Comparison of ENCODE assay signal across 11 cellular contexts in the genomic region with DNA sequence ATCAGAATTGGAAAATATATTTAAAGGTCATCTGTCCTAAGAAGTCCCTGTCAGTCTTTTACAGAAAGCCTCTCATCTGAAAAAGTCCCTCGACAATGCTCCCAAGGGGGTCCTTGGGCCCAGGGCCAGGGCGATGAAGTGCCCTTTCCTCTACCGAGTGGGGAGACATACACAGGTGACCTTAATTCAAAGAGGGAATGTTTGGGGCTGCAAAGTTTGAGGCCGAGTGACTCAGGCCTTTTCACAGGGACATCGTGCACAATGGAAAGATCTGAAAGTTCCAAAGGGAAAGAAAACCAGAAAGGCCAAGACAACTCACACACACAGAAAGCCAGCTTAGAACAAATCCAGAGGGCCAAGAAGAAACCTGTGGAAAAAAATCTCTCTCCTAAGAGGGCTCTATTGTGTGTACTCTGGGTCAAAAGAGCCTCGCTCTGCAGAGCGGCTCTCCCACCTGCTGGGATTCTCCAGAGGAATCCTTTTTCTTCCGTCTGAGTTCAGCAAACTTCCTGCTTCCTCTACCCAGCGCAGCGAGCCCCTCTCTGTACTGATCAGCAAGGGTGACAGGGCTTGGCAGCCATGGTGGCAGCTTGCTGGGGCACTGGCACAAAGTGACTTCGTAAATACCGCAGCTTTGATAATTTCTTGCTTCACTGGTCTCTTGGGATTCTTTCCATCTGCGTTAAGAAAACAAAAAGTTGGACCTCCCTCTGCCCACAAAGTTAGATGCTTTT.
DNase-seq lines count a peak whose midpoint lies in the region; TF ChIP-seq lines count a peak whose summit lies in the region.
"Had no signal": no experiment of that assay in that cellular context is flagged by ENCODE, and none has a peak within 500 bp of the region (broad histone marks: within the 10 kb centered on the region; RNA-seq: fewer than 3 reads in every experiment).

No MANE protein-coding gene starts in this region.

- no peak for TF ChIP-seq POLR2A in esophagus squamous epithelium (IDR thresholded peaks at IDR 0.05)

- 0 out of 2 replicates have a peak, but pooled peaks cover 4% of the 10 kb centered on the region for H3K9me3 ChIP-seq in BLaER1
- no peaks in the 10 kb centered on the region for H3K9me3 ChIP-seq in esophagus squamous epithelium

- H4K20me1 ChIP-seq in BLaER1: no peaks in the 10 kb centered on the region

- H3K4me1 ChIP-seq in BLaER1: peaks cover 31% of the 10 kb centered on the region
- peaks cover 10 to 41% (median 17%) of the 10 kb centered on the region in 3 donors for H3K4me1 ChIP-seq in esophagus squamous epithelium

- peaks cover 25% of the 10 kb centered on the region for H3K4me1 Mint-ChIP-seq in neural crest cell
- peaks cover 4% of the 10 kb centered on the region for H3K4me1 Mint-ChIP-seq in activated T-helper 1 cell treated with anti-CD3 and anti-CD28 coated beads, Interleukin-12 subunit alpha, Interleukin-12 subunit beta, Interleukin-2, Interleukin-4 antibody, amounts not matched to agents 30 ng/mL and 10 ng/mL and 1 ng/mL, durations not matched to agents 14 hours and 24 hours and 36 hours (ENCODE audit: low read depth)
- peaks cover 3% of the 10 kb centered on the region for H3K4me1 Mint-ChIP-seq in activated naive CD4-positive, alpha-beta T cell treated with anti-CD3 and anti-CD28 coated beads, Interleukin-2, amount 10 ng/mL, durations not matched to agents 7 days and 5 days

- H3K9me3 Mint-ChIP-seq in neural crest cell: peaks cover 2% of the 10 kb centered on the region
- H3K9me3 Mint-ChIP-seq in activated T-helper 1 cell treated with anti-CD3 and anti-CD28 coated beads, Interleukin-12 subunit alpha, Interleukin-12 subunit beta, Interleukin-2, Interleukin-4 antibody, amounts not matched to agents 30 ng/mL and 10 ng/mL and 1 ng/mL, durations not matched to agents 14 hours and 24 hours and 36 hours: no peaks in the 10 kb centered on the region
- no peaks in the 10 kb centered on the region for H3K9me3 Mint-ChIP-seq in activated naive CD4-positive, alpha-beta T cell treated with anti-CD3 and anti-CD28 coated beads, Interleukin-2, amount 10 ng/mL, durations not matched to agents 7 days and 5 days
- H3K9me3 Mint-ChIP-seq: HFFc6 had no signal

- H3K4me3 Mint-ChIP-seq in neural crest cell: no peak overlapping the region
- H3K4me3 Mint-ChIP-seq in activated T-helper 1 cell treated with anti-CD3 and anti-CD28 coated beads, Interleukin-12 subunit alpha, Interleukin-12 subunit beta, Interleukin-2, Interleukin-4 antibody, amounts not matched to agents 30 ng/mL and 10 ng/mL and 1 ng/mL, durations not matched to agents 14 hours and 24 hours and 36 hours: no peak overlapping the region
- no peak overlapping the region for H3K4me3 Mint-ChIP-seq in activated naive CD4-positive, alpha-beta T cell treated with anti-CD3 and anti-CD28 coated beads, Interleukin-2, amount 10 ng/mL, durations not matched to agents 7 days and 5 days
- H3K4me3 Mint-ChIP-seq: activated naive CD8-positive, alpha-beta T cell; HFFc6 had no signal

- H3K27ac ChIP-seq in BLaER1 (0 out of 2 replicates have a peak overlapping the region, but pooled peaks have one; percentile 4), esophagus squamous epithelium (peak overlapping the region; percentile 47 to 80 (median 72))

- 56 to 71% methylated on average over 9 to 13 of the region's 13 CpGs for WGBS in esophagus squamous epithelium, 2 donors

- H3K4me3 ChIP-seq in BLaER1: no peak overlapping the region
- H3K4me3 ChIP-seq in esophagus squamous epithelium: no peak overlapping the region

- H3K36me3 ChIP-seq in BLaER1 (no peaks in the 10 kb centered on the region), esophagus squamous epithelium (no peaks in the 10 kb centered on the region)

- no peaks in the 10 kb centered on the region for H3K27me3 Mint-ChIP-seq in neural crest cell (ENCODE audit: low read depth)
- H3K27me3 Mint-ChIP-seq in activated T-helper 1 cell treated with anti-CD3 and anti-CD28 coated beads, Interleukin-12 subunit alpha, Interleukin-12 subunit beta, Interleukin-2, Interleukin-4 antibody, amounts not matched to agents 30 ng/mL and 10 ng/mL and 1 ng/mL, durations not matched to agents 14 hours and 24 hours and 36 hours (ENCODE audit: insufficient read depth): peaks cover 5% of the 10 kb centered on the region
- peaks cover 14% of the 10 kb centered on the region for H3K27me3 Mint-ChIP-seq in activated naive CD4-positive, alpha-beta T cell treated with anti-CD3 and anti-CD28 coated beads, Interleukin-2, amount 10 ng/mL, durations not matched to agents 7 days and 5 days
- H3K27me3 Mint-ChIP-seq: activated naive CD8-positive, alpha-beta T cell had no signal

- intact Hi-C loops in esophagus squamous epithelium (cut with DNase I): no loop called here
- intact Hi-C loops in activated T-helper 1 cell treated with anti-CD3 and anti-CD28 coated beads, Interleukin-12 subunit alpha, Interleukin-12 subunit beta, Interleukin-2, Interleukin-4 antibody, amounts not matched to agents 30 ng/mL and 10 ng/mL and 1 ng/mL, durations not matched to agents 14 hours and 24 hours and 36 hours (cut with micrococcal nuclease): no loop called here

- peak overlapping the region; percentile 87 for H3K27ac Mint-ChIP-seq in neural crest cell (ENCODE audit: unreplicated experiment)
- no peak overlapping the region for H3K27ac Mint-ChIP-seq in activated T-helper 1 cell treated with anti-CD3 and anti-CD28 coated beads, Interleukin-12 subunit alpha, Interleukin-12 subunit beta, Interleukin-2, Interleukin-4 antibody, amounts not matched to agents 30 ng/mL and 10 ng/mL and 1 ng/mL, durations not matched to agents 14 hours and 24 hours and 36 hours
- no peak overlapping the region for H3K27ac Mint-ChIP-seq in activated naive CD4-positive, alpha-beta T cell treated with anti-CD3 and anti-CD28 coated beads, Interleukin-2, amount 10 ng/mL, durations not matched to agents 7 days and 5 days
- H3K27ac Mint-ChIP-seq: activated naive CD8-positive, alpha-beta T cell; HFFc6 had no signal

- CTCF ChIA-PET in activated naive CD4-positive, alpha-beta T cell treated with anti-CD3 and anti-CD28 coated beads, Interleukin-2, amount 10 ng/mL, durations not matched to agents 7 days and 5 days (lab: Charles Lee): no interaction called here

- no peak for TF ChIP-seq CTCF in esophagus squamous epithelium (IDR thresholded peaks at IDR 0.05)
- TF ChIP-seq CTCF in neural crest cell (conservative IDR thresholded peaks at IDR 0.05): no peak

- H3K9ac ChIP-seq in BLaER1: no peak overlapping the region

- H3K36me3 Mint-ChIP-seq in neural crest cell (ENCODE audit: low read depth): no peaks in the 10 kb centered on the region
- no peaks in the 10 kb centered on the region for H3K36me3 Mint-ChIP-seq in activated T-helper 1 cell treated with anti-CD3 and anti-CD28 coated beads, Interleukin-12 subunit alpha, Interleukin-12 subunit beta, Interleukin-2, Interleukin-4 antibody, amounts not matched to agents 30 ng/mL and 10 ng/mL and 1 ng/mL, durations not matched to agents 14 hours and 24 hours and 36 hours (ENCODE audit: low read depth)
- no peaks in the 10 kb centered on the region for H3K36me3 Mint-ChIP-seq in activated naive CD4-positive, alpha-beta T cell treated with anti-CD3 and anti-CD28 coated beads, Interleukin-2, amount 10 ng/mL, durations not matched to agents 7 days and 5 days
- H3K36me3 Mint-ChIP-seq: activated naive CD8-positive, alpha-beta T cell had no signal

- DNase-seq in NCI-H2171 treated with DMSO at 0.1 percent for 48 hours (lab: John Stamatoyannopoulos, UW): peak; percentile 32
- DNase-seq in esophagus squamous epithelium (lab: John Stamatoyannopoulos, UW): no peak
- DNase-seq in neural crest cell (ENCODE audit: low read depth, low spot score): no peak
- DNase-seq in activated T-helper 1 cell treated with anti-CD3 and anti-CD28 coated beads, Interleukin-12 subunit alpha, Interleukin-12 subunit beta, Interleukin-2, Interleukin-4 antibody, amounts not matched to agents 30 ng/mL and 10 ng/mL and 1 ng/mL, durations not matched to agents 14 hours and 24 hours and 36 hours (ENCODE audit: low spot score): no peak
- no peak for DNase-seq in activated gamma-delta T cell treated with Interleukin-2 at 50 U/mL for 16 hours
- no peak for DNase-seq in NCI-H2029 (lab: John Stamatoyannopoulos, UW)
- no peak for DNase-seq in activated naive CD4-positive, alpha-beta T cell treated with anti-CD3 and anti-CD28 coated beads, Interleukin-2, amount 10 ng/mL, durations not matched to agents 7 days and 5 days
- DNase-seq: AML-193, HFFc6 had no signal

- peak overlapping the region; percentile 75 for H3K4me2 ChIP-seq in BLaER1

- H3K27me3 ChIP-seq in BLaER1: no peaks in the 10 kb centered on the region
- no peaks in the 10 kb centered on the region for H3K27me3 ChIP-seq in esophagus squamous epithelium
